Comparison of ENCODE assay signal across 1 cellular context in genomic region chr6:158923801-158924498, GRCh38.
TF ChIP-seq lines count a peak whose summit lies in the region.

No MANE protein-coding gene starts in this region.

TF ChIP-seq in SK-N-SH, 30 proteins besides CTCF, POLR2A, EP300 and RAD21 (continued from another document):
- TF ChIP-seq, protein P1, sequence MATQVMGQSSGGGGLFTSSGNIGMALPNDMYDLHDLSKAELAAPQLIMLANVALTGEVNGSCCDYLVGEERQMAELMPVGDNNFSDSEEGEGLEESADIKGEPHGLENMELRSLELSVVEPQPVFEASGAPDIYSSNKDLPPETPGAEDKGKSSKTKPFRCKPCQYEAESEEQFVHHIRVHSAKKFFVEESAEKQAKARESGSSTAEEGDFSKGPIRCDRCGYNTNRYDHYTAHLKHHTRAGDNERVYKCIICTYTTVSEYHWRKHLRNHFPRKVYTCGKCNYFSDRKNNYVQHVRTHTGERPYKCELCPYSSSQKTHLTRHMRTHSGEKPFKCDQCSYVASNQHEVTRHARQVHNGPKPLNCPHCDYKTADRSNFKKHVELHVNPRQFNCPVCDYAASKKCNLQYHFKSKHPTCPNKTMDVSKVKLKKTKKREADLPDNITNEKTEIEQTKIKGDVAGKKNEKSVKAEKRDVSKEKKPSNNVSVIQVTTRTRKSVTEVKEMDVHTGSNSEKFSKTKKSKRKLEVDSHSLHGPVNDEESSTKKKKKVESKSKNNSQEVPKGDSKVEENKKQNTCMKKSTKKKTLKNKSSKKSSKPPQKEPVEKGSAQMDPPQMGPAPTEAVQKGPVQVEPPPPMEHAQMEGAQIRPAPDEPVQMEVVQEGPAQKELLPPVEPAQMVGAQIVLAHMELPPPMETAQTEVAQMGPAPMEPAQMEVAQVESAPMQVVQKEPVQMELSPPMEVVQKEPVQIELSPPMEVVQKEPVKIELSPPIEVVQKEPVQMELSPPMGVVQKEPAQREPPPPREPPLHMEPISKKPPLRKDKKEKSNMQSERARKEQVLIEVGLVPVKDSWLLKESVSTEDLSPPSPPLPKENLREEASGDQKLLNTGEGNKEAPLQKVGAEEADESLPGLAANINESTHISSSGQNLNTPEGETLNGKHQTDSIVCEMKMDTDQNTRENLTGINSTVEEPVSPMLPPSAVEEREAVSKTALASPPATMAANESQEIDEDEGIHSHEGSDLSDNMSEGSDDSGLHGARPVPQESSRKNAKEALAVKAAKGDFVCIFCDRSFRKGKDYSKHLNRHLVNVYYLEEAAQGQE (IDR thresholded peaks at IDR 0.05; ENCODE audit: low read depth, low read length): no peak
- TF ChIP-seq MEF2A (IDR thresholded peaks at IDR 0.05; ENCODE audit: borderline replicate concordance, low read depth) (no peak), CHD2 (IDR thresholded peaks at IDR 0.05; ENCODE audit: low read length, partially characterized antibody) (no peak)
